In the genomic region with DNA sequence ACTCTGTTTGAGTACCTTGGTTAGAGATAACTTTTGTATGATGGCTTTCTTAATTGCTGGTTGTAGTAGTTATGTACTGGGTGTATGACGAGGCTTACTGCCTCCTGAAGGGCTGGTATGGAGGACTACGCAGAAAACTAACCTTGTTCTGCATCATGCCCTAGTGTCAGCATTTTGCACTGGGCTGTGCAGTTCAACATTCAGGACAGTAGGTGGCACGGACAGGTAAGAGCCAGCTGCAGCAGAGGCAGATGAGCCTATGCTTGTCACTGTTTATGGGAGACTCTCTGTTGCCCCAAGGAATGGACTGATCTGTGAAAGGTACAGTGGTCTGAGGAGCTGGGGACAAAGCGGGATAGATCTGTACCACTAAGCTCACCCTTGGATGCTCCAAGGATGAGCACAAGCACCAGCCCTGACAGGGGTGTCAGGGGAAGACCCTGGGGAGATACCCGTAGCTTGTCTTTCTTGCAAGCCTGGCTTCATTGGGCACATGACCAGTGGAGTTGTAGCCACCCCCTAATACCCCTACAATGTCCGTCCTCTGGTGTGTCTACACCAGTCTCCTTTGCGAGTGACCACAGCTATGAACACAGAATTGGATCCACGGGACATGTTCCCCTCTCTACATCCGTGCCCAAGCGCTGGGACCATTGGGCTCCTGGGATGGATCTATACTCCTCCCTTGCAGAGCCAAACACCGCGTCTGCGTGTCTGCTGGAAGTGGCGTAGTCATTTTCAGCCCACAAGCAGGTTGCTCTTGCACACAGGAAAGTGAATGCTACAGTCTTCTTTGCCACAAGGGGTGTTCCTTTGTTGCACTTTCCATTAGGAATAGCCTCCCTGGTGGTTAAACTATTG, we compare ENCODE assay signal across 10 cellular contexts. TPM values are rescaled to one million over a fixed set of nuclear protein-coding genes. Genes with fewer than 3 reads are reported as not detected.
DNase-seq lines count a peak whose midpoint lies in the region; ATAC-seq lines count a peak whose summit lies in the region.
"Had no signal": no experiment of that assay in that cellular context is flagged by ENCODE, and none has a peak within 500 bp of the region (broad histone marks: within the 10 kb centered on the region; RNA-seq: fewer than 3 reads in every experiment).

No MANE protein-coding gene starts in this region.

- DNase-seq in NCI-H524 (lab: John Stamatoyannopoulos, UW): peak; percentile 15 to 56
- DNase-seq in NCI-H524 treated with DMSO at 0.1 percent for 48 hours (lab: John Stamatoyannopoulos, UW): no peak
- DNase-seq in NCI-H446 treated with DMSO at 0.1 percent for 48 hours (lab: John Stamatoyannopoulos, UW): peak; percentile 9
- DNase-seq in activated CD8-positive, alpha-beta memory T cell treated with anti-CD3 and anti-CD28 coated beads, Interleukin-2, amount 10 ng/mL, durations not matched to agents 7 days and 5 days: peak; percentile 66
- peak in 29 of 42 donors; percentile 5 to 78 (median 47) for DNase-seq in head of caudate nucleus
- no peak for DNase-seq in aorta

- H3K27me3 ChIP-seq in aorta (ENCODE audit: control insufficient read depth in 1 of 2, insufficient read depth in 2 of 2, low read length in 1 of 2): no peaks in the 10 kb centered on the region

- CTCF ChIA-PET in activated CD8-positive, alpha-beta memory T cell treated with anti-CD3 and anti-CD28 coated beads, Interleukin-2, amount 10 ng/mL, durations not matched to agents 7 days and 5 days (lab: Charles Lee): interaction anchor here (1.0 kb wide), 1 partner anchor 10 kb away, joined by 3 read pairs; no protein-coding TSS in a partner anchor

- no peak overlapping the region for H3K4me3 ChIP-seq in aorta (ENCODE audit: low read length in 2 of 2)

- no peaks in the 10 kb centered on the region for H3K4me1 Mint-ChIP-seq in activated CD8-positive, alpha-beta memory T cell treated with anti-CD3 and anti-CD28 coated beads, Interleukin-2, amount 10 ng/mL, durations not matched to agents 7 days and 5 days
- H3K4me1 Mint-ChIP-seq: CD4-positive, CD25-positive, alpha-beta regulatory T cell had no signal

- WGBS in aorta, 2 donors: 85 to 87% methylated on average over 14 of the region's 14 CpGs

- H3K4me3 Mint-ChIP-seq in activated CD8-positive, alpha-beta memory T cell treated with anti-CD3 and anti-CD28 coated beads, Interleukin-2, amount 10 ng/mL, durations not matched to agents 7 days and 5 days: no peak overlapping the region
- H3K4me3 Mint-ChIP-seq: CD4-positive, CD25-positive, alpha-beta regulatory T cell had no signal

- H3K36me3 ChIP-seq in aorta (ENCODE audit: control insufficient read depth in 1 of 2, insufficient read depth in 2 of 2, low read length in 1 of 2): no peaks in the 10 kb centered on the region

- H3K36me3 Mint-ChIP-seq in activated CD8-positive, alpha-beta memory T cell treated with anti-CD3 and anti-CD28 coated beads, Interleukin-2, amount 10 ng/mL, durations not matched to agents 7 days and 5 days: no peaks in the 10 kb centered on the region
- H3K36me3 Mint-ChIP-seq: CD4-positive, CD25-positive, alpha-beta regulatory T cell had no signal

- intact Hi-C loops in head of caudate nucleus (cut with DNase I): no loop called here
- intact Hi-C loops in aorta (cut with DNase I): no loop called here

- no peak overlapping the region for H3K27ac Mint-ChIP-seq in activated CD8-positive, alpha-beta memory T cell treated with anti-CD3 and anti-CD28 coated beads, Interleukin-2, amount 10 ng/mL, durations not matched to agents 7 days and 5 days
- H3K27ac Mint-ChIP-seq: CD4-positive, CD25-positive, alpha-beta regulatory T cell had no signal

- ATAC-seq in GM19452 (IDR thresholded peaks at IDR 0.05; ENCODE audit: unreplicated experiment): peak; percentile 98
- peak; percentile 99 for ATAC-seq in HG03354 (IDR thresholded peaks at IDR 0.05; ENCODE audit: poor library complexity, severe bottlenecking, unreplicated experiment)
- ATAC-seq in activated CD8-positive, alpha-beta memory T cell treated with anti-CD3 and anti-CD28 coated beads, Interleukin-2, amount 10 ng/mL, durations not matched to agents 7 days and 5 days: peak; percentile 60
- peak; percentile 33 for ATAC-seq in aorta (ENCODE audit: low FRiP score)

- no peaks in the 10 kb centered on the region for H3K9me3 Mint-ChIP-seq in activated CD8-positive, alpha-beta memory T cell treated with anti-CD3 and anti-CD28 coated beads, Interleukin-2, amount 10 ng/mL, durations not matched to agents 7 days and 5 days (ENCODE audit: low read depth)

- no peaks in the 10 kb centered on the region for H3K27me3 Mint-ChIP-seq in activated CD8-positive, alpha-beta memory T cell treated with anti-CD3 and anti-CD28 coated beads, Interleukin-2, amount 10 ng/mL, durations not matched to agents 7 days and 5 days
- H3K27me3 Mint-ChIP-seq: CD4-positive, CD25-positive, alpha-beta regulatory T cell had no signal

- no peak overlapping the region for H3K27ac ChIP-seq in aorta (ENCODE audit: low read depth in 1 of 2, low read length in 2 of 2)

- H3K9me3 ChIP-seq in aorta (ENCODE audit: control insufficient read depth, low read length): peaks cover 1% of the 10 kb centered on the region

- no peaks in the 10 kb centered on the region for H3K4me1 ChIP-seq in aorta (ENCODE audit: control insufficient read depth in 1 of 2, insufficient read depth in 2 of 2, low read length in 2 of 2)

RNA-seq across cellular contexts. Expression of a gene that starts 51.1 kb away (rescaled TPM):
- not detected for total RNA-seq in activated CD8-positive, alpha-beta memory T cell treated with anti-CD3 and anti-CD28 coated beads, Interleukin-2, amount 10 ng/mL, durations not matched to agents 7 days and 5 days
- 1 to 10 TPM in 1 of 2 donors, under 1 TPM in 1; 0.66 to 1.2 TPM for total RNA-seq in aorta
- polyA plus RNA-seq in aorta: 1 to 10 TPM in 1 of 2 donors, not detected in 1; 1.6 TPM
- total RNA-seq: CD4-positive, CD25-positive, alpha-beta regulatory T cell; temporal lobe had no signal
- polyA plus RNA-seq: CD4-positive, CD25-positive, alpha-beta regulatory T cell had no signal

Comparison
In these comparisons a context has a peak if more than half of its experiments do, and no peak if none do; other contexts are left out.
1. DNase-seq: peak in NCI-H524 (2 of 2), NCI-H446 treated with DMSO at 0.1 percent for 48 hours (single experiment), activated CD8-positive, alpha-beta memory T cell treated with anti-CD3 and anti-CD28 coated beads, Interleukin-2, amount 10 ng/mL, durations not matched to agents 7 days and 5 days (single experiment) and head of caudate nucleus (29 of 42); none in NCI-H524 treated with DMSO at 0.1 percent for 48 hours (single experiment) and aorta (0 of 2).
2. ATAC-seq: peak in every context shown above with its lines; median percentile 99 in HG03354; 98 in GM19452; 60 in activated CD8-positive, alpha-beta memory T cell treated with anti-CD3 and anti-CD28 coated beads, Interleukin-2, amount 10 ng/mL, durations not matched to agents 7 days and 5 days; 33 in aorta.